12 cellular contexts compared by ENCODE assay signal in the genomic region with DNA sequence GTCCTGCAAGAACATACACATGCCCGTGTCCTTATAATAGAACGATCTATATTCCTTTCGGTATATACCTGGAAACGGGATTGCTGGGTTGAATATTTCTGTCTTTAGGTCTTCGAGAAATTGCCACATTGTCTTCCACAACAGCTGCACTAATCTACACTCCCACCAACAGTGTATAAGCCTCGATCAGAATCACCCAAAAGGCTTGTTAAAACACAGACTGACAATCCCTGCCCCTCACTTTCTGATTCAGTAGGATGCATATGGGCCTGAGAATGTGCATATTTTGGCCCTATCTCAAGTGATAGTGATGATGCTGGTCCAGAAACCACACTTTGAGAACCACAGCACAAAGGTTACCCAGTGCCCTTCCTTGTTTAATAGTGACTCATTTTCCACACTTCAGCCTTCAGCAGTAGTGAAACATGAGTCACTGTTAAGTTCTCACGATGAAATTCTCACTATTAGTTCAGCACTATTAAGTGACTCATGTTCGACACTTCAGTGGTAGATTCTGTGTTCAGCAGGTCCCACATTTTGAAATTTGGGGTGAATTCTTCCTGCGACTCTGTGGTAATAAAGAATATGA.
DNase-seq lines count a peak whose midpoint lies in the region; ATAC-seq and TF ChIP-seq lines count a peak whose summit lies in the region.
"Had no signal": no experiment of that assay in that cellular context is flagged by ENCODE, and none has a peak within 500 bp of the region (broad histone marks: within the 10 kb centered on the region; RNA-seq: fewer than 3 reads in every experiment).

No MANE protein-coding gene starts in this region.

- peaks cover 6% of the 10 kb centered on the region for H3K9me3 Mint-ChIP-seq in CD8-positive, alpha-beta T cell
- H3K9me3 Mint-ChIP-seq: neural progenitor cell had no signal

- H3K4me1 Mint-ChIP-seq in CD8-positive, alpha-beta T cell (ENCODE audit: low read depth): no peaks in the 10 kb centered on the region
- H3K4me1 Mint-ChIP-seq: neural progenitor cell had no signal

- H3K4me1 ChIP-seq in foreskin keratinocyte (no peaks in the 10 kb centered on the region), upper lobe of right lung (no peaks in the 10 kb centered on the region)
- H3K4me1 ChIP-seq in CD8-positive, alpha-beta T cell (ENCODE audit: insufficient read depth, low read length): no peaks in the 10 kb centered on the region

- no peak overlapping the region for H3K27ac Mint-ChIP-seq in CD8-positive, alpha-beta T cell
- H3K27ac Mint-ChIP-seq: neural progenitor cell had no signal

- intact Hi-C loops in CD8-positive, alpha-beta T cell (cut with DNase I, micrococcal nuclease): no loop called here
- intact Hi-C loops in upper lobe of right lung (cut with DNase I): no loop called here

- no peaks in the 10 kb centered on the region for H3K27me3 Mint-ChIP-seq in CD8-positive, alpha-beta T cell (ENCODE audit: low read depth)

- H3K27ac ChIP-seq in foreskin keratinocyte: no peak overlapping the region
- H3K27ac ChIP-seq in CD8-positive, alpha-beta T cell (ENCODE audit: low read depth, low read length): no peak overlapping the region
- no peak overlapping the region for H3K27ac ChIP-seq in upper lobe of right lung
- H3K27ac ChIP-seq: neural progenitor cell had no signal

- H3K9me3 ChIP-seq in CD8-positive, alpha-beta T cell (ENCODE audit: low read length): no peaks in the 10 kb centered on the region
- H3K9me3 ChIP-seq in upper lobe of right lung: no peaks in the 10 kb centered on the region

- peak; percentile 73 for ATAC-seq in GM18498 (IDR thresholded peaks at IDR 0.05; ENCODE audit: unreplicated experiment)
- ATAC-seq in HG03520 (IDR thresholded peaks at IDR 0.05; ENCODE audit: unreplicated experiment): peak; percentile 67
- ATAC-seq in foreskin keratinocyte: peak; percentile 28
- ATAC-seq in CD8-positive, alpha-beta T cell: no peak
- no peak for ATAC-seq in upper lobe of right lung

- H3K27me3 ChIP-seq in foreskin keratinocyte (no peaks in the 10 kb centered on the region), upper lobe of right lung (no peaks in the 10 kb centered on the region)
- no peaks in the 10 kb centered on the region for H3K27me3 ChIP-seq in CD8-positive, alpha-beta T cell (ENCODE audit: insufficient read depth, low read length)
- H3K27me3 ChIP-seq: neural progenitor cell had no signal

- POLR2A ChIA-PET in CD8-positive, alpha-beta T cell (lab: Charles Lee): no interaction called here

- no peaks in the 10 kb centered on the region for H3K36me3 ChIP-seq in CD8-positive, alpha-beta T cell (ENCODE audit: insufficient read depth, low read length)
- no peaks in the 10 kb centered on the region for H3K36me3 ChIP-seq in upper lobe of right lung
- H3K36me3 ChIP-seq: neural progenitor cell had no signal

- H3K4me3 ChIP-seq in CD8-positive, alpha-beta T cell (ENCODE audit: low read depth, low read length): no peak overlapping the region
- H3K4me3 ChIP-seq in upper lobe of right lung: no peak overlapping the region
- H3K4me3 ChIP-seq: neural progenitor cell had no signal

- peak; percentile 17 for DNase-seq in GM20000 (ENCODE audit: low spot score)
- DNase-seq in foreskin keratinocyte: peak in 1 of 2 donors; percentile 2
- no peak for DNase-seq in COLO668 (lab: John Stamatoyannopoulos, UW; ENCODE audit: unreplicated experiment)
- no peak for DNase-seq in CD8-positive, alpha-beta T cell
- DNase-seq in upper lobe of right lung: no peak
- DNase-seq in NCI-H1436 treated with DMSO at 0.1 percent for 48 hours (lab: John Stamatoyannopoulos, UW): no peak
- DNase-seq: activated CD8-positive, alpha-beta memory T cell treated with anti-CD3 and anti-CD28 coated beads, Interleukin-2, amount 50 U/mL, for 48 hours; GF-D8; NCI-H1092 treated with DMSO at 0.1 percent for 48 hours had no signal

- CTCF ChIA-PET in CD8-positive, alpha-beta T cell (lab: Charles Lee): no interaction called here

- TF ChIP-seq CTCF in GM20000 (IDR thresholded peaks at IDR 0.05; ENCODE audit: extremely low read depth, missing control alignments) (no peak), foreskin keratinocyte (conservative IDR thresholded peaks at IDR 0.05) (no peak), upper lobe of right lung (IDR thresholded peaks at IDR 0.05) (no peak)
- TF ChIP-seq CTCF in CD8-positive, alpha-beta T cell (IDR thresholded peaks at IDR 0.05): no peak

- H3K36me3 Mint-ChIP-seq in CD8-positive, alpha-beta T cell: no peaks in the 10 kb centered on the region
- H3K36me3 Mint-ChIP-seq: neural progenitor cell had no signal

- no peak overlapping the region for H3K4me3 Mint-ChIP-seq in CD8-positive, alpha-beta T cell
- H3K4me3 Mint-ChIP-seq: neural progenitor cell had no signal

Comparison
In these comparisons a context has a peak if more than half of its experiments do, and no peak if none do; other contexts are left out.
1. ATAC-seq: peak in GM18498 (single experiment), HG03520 (single experiment) and foreskin keratinocyte (single experiment); none in CD8-positive, alpha-beta T cell (single experiment) and upper lobe of right lung (single experiment).